ENCODE assay signal across 8 cellular contexts in the genomic region with DNA sequence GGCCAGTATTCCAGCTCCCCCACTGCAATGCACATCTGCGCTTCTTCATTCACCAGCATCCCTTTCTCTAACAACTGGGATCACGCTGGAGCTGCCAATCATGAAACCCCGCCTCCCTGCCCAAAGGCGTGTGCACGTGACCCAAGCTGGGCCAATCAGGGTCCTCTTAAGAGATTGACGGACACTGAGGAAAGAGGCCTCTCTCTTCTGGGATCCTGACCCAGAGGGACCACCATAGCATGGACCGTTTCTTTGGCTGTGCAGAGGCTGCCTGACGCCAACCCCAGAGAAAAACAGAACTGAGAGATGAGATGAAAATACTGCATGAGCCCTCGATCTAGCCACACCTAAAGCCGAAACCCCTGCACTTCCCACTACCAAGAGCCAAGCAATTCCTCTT. TPM values are rescaled to one million over a fixed set of nuclear protein-coding genes. Genes with fewer than 3 reads are reported as not detected.
DNase-seq lines count a peak whose midpoint lies in the region; ATAC-seq, FAIRE-seq and TF ChIP-seq lines count a peak whose summit lies in the region.

No MANE protein-coding gene starts in this region.

- CTCF ChIA-PET in SK-N-SH (lab: Yijun Ruan, JAX), result interaction anchor here (1.9 kb wide), 1 partner anchor 152 kb away, joined by 5 read pairs; no protein-coding TSS in a partner anchor

- H3K27me3 ChIP-seq in SK-N-SH (ENCODE audit: insufficient read depth) (no peaks in the 10 kb centered on the region), tibial nerve (no peaks in the 10 kb centered on the region)

- H3K4me1 ChIP-seq in SK-N-SH (ENCODE audit: control insufficient read depth in 1 of 2, insufficient read depth in 2 of 2, low read depth in 1 of 2, low read length in 1 of 2) (0 out of 4 replicates have a peak, but pooled peaks cover 0 to 6% of the 10 kb centered on the region in 2 experiments), tibial nerve (peaks cover 0 to 45% (median 13%) of the 10 kb centered on the region in 4 donors)

- H3F3A ChIP-seq in SK-N-SH (replicated peaks; ENCODE audit: insufficient read depth), result no peaks in the 10 kb centered on the region

- peaks cover 3 to 24% of the 10 kb centered on the region in 2 experiments for H3K36me3 ChIP-seq in SK-N-SH (replicated peaks in 1 of 2; ENCODE audit: control insufficient read depth in 1 of 2, insufficient read depth in 2 of 2, low read length in 1 of 2)
- H3K36me3 ChIP-seq in tibial nerve, result peaks cover 0 to 16% (median 7%) of the 10 kb centered on the region in 3 donors

- no peak for TF ChIP-seq CTCF in SK-N-SH (IDR thresholded peaks at IDR 0.05)
- TF ChIP-seq CTCF in tibial nerve (IDR thresholded peaks at IDR 0.05), result no peak

- TF ChIP-seq EP300 in SK-N-SH (IDR thresholded peaks at IDR 0.05; ENCODE audit: borderline replicate concordance in 1 of 2, low read depth in 1 of 2, low read length in 1 of 2), result no peak
- TF ChIP-seq EP300 in tibial nerve (IDR thresholded peaks at IDR 0.05), result no peak

- H4K20me1 ChIP-seq in SK-N-SH (ENCODE audit: insufficient read depth), result peaks cover 21% of the 10 kb centered on the region; the same call in 1 of the 2 replicates

- no peak for FAIRE-seq in urothelium cell line (lab: Jason Lieb, UNC)

- WGBS in SK-N-SH (ENCODE audit: low lambda C conversion rate), result 91% methylated on average over 10 of the region's 10 CpGs
- WGBS in tibial nerve, 2 donors, result 55 to 61% methylated on average over 10 of the region's 10 CpGs

- TF ChIP-seq POLR2A in tibial nerve (IDR thresholded peaks at IDR 0.05), result no peak

- H3K4me3 ChIP-seq in SK-N-SH (ENCODE audit: low read depth in 2 of 2, low read length in 1 of 2) (no peak overlapping the region), tibial nerve (no peak overlapping the region)

- DNase-seq in SK-N-SH (peak; percentile 50), midbrain (lab: John Stamatoyannopoulos, UW) (peak; percentile 78), tibial nerve (ENCODE audit: low spot score in 2 of 2) (no peak), urothelium cell line (ENCODE audit: low spot score) (no peak), NCI-H2029 treated with DMSO at 0.1 percent for 48 hours (lab: John Stamatoyannopoulos, UW) (no peak), DMS153 (lab: John Stamatoyannopoulos, UW) (no peak)

- no peak overlapping the region for H3K9ac ChIP-seq in SK-N-SH

- POLR2A ChIA-PET in SK-N-SH (lab: Yijun Ruan, JAX), result no interaction called here

- ATAC-seq in GM18909 (IDR thresholded peaks at IDR 0.05; ENCODE audit: poor library complexity, unreplicated experiment), result peak; percentile 72
- peak; percentile 84 for ATAC-seq in HG02798 (IDR thresholded peaks at IDR 0.05; ENCODE audit: poor library complexity, unreplicated experiment)

- no peaks in the 10 kb centered on the region for H3K9me2 ChIP-seq in SK-N-SH

- peaks cover 76% of the 10 kb centered on the region; the same call in 1 of the 2 replicates for H3K79me2 ChIP-seq in SK-N-SH (ENCODE audit: insufficient read depth)

- no peak for TF ChIP-seq RAD21 in SK-N-SH (IDR thresholded peaks at IDR 0.05; ENCODE audit: low read length)

- no peaks in the 10 kb centered on the region for H3K9me3 ChIP-seq in SK-N-SH
- no peaks in the 10 kb centered on the region for H3K9me3 ChIP-seq in tibial nerve

- H3K4me2 ChIP-seq in SK-N-SH, result no peak overlapping the region

- H3K27ac ChIP-seq in SK-N-SH (ENCODE audit: low read depth in 2 of 2, low read length in 1 of 2) (no peak overlapping the region), tibial nerve (peak overlapping the region in 2 of 4 donors; percentile 43 to 48)

- no peak overlapping the region for H2AFZ ChIP-seq in SK-N-SH (ENCODE audit: low read depth)

TF ChIP-seq in SK-N-SH, 30 proteins besides CTCF, POLR2A, EP300 and RAD21:
- TF ChIP-seq, protein P1, sequence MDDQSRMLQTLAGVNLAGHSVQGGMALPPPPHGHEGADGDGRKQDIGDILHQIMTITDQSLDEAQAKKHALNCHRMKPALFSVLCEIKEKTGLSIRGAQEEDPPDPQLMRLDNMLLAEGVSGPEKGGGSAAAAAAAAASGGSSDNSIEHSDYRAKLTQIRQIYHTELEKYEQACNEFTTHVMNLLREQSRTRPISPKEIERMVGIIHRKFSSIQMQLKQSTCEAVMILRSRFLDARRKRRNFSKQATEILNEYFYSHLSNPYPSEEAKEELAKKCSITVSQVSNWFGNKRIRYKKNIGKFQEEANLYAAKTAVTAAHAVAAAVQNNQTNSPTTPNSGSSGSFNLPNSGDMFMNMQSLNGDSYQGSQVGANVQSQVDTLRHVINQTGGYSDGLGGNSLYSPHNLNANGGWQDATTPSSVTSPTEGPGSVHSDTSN (IDR thresholded peaks at IDR 0.05), result peak; percentile 78
- TF ChIP-seq, protein P2, sequence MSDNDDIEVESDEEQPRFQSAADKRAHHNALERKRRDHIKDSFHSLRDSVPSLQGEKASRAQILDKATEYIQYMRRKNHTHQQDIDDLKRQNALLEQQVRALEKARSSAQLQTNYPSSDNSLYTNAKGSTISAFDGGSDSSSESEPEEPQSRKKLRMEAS (IDR thresholded peaks at IDR 0.05; ENCODE audit: low read depth), result no peak
- TF ChIP-seq GABPA (IDR thresholded peaks at IDR 0.05; ENCODE audit: low read depth), result no peak
- TF ChIP-seq FOXM1 (IDR thresholded peaks at IDR 0.05; ENCODE audit: low read depth), result no peak
- no peak for TF ChIP-seq TCF12 (IDR thresholded peaks at IDR 0.05)
- TF ChIP-seq USF1 (IDR thresholded peaks at IDR 0.05; ENCODE audit: borderline replicate concordance, low read depth), result peak; percentile 60; the same call in 1 of the 2 replicates

RNA-seq across cellular contexts. Expression of gene COTL1, which starts 32.0 kb away (rescaled TPM):
- 59.5 and 91.6 TPM in 2 replicates for polyA plus RNA-seq in SK-N-SH (2012; rRNA removed)
- 99.1 and 101 TPM in 2 replicates for polyA plus RNA-seq in SK-N-SH (2012; cell fraction: cytosol; rRNA removed)
- 72.6 and 94.3 TPM in 2 replicates for polyA plus RNA-seq in SK-N-SH (2012; cell fraction: nucleus; rRNA removed)
- total RNA-seq in tibial nerve, result 10 to 100 TPM; 29.9 to 84.9 (median 52.6) TPM

Comparison
In these comparisons a context has a peak if more than half of its experiments do, and no peak if none do; other contexts are left out.
1. DNase-seq: peak in SK-N-SH (single experiment) and midbrain (single experiment); none in tibial nerve (0 of 2), urothelium cell line (single experiment), NCI-H2029 treated with DMSO at 0.1 percent for 48 hours (single experiment) and DMS153 (single experiment).